Comparison of ENCODE assay signal across 1 cellular context in the genomic region with DNA sequence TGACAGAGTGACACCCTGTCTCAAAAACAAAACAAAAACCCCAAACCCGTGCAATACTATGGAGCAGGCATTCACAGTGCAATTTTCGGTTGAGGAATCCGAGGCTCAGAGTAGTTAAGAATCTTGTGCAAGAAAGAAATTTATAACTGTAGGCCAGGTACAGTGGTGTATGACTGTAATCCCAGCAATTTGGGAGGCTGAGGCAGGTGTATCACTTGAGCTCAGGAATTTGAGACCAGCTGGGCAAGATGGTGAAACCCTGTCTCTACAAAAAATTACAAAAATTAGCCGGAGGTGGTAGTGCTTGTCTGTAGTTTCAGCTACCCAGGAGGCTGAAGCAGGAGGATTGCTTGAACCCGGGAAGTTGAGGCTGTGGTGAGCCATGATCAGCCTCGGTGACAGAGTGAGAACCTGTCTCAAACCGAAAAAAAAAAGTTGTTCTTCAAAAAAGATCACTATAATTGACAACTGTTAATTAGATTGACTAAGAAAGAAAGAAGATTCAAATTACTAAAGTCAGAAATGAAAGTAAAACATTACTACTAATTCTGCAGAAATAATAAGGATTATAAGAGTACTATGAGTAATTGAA.
TF ChIP-seq lines count a peak whose summit lies in the region.

No MANE protein-coding gene starts in this region.

TF ChIP-seq in GM12878, 131 proteins besides CTCF, POLR2A, EP300 and RAD21 (continued from another document):
- no peak for TF ChIP-seq CHD2 (IDR thresholded peaks at IDR 0.05; ENCODE audit: borderline replicate concordance, low read depth, low read length)
- no peak for TF ChIP-seq POLR2AphosphoS2 (IDR thresholded peaks at IDR 0.05; ENCODE audit: low read depth, low read length)
- TF ChIP-seq SKIL (IDR thresholded peaks at IDR 0.05; ENCODE audit: low read depth, poor library complexity, severe bottlenecking) = peak; percentile 55
TF ChIP-seq in GM12878: peak in this region for 18.
